ENCODE assay signal across 15 cellular contexts in genomic region chr17:45902892-45903346, GRCh38. TPM values are rescaled to one million over a fixed set of nuclear protein-coding genes. Genes with fewer than 3 reads are reported as not detected.
A peak's percentile ranks its signal among the peaks of the same experiment; 100 is the strongest.
DNase-seq lines count a peak whose midpoint lies in the region; ATAC-seq and TF ChIP-seq lines count a peak whose summit lies in the region.
"Had no signal": no experiment of that assay in that cellular context is flagged by ENCODE, and none has a peak within 500 bp of the region (broad histone marks: within the 10 kb centered on the region; RNA-seq: fewer than 3 reads in every experiment).

No MANE protein-coding gene starts in this region.

- H3K9me3 Mint-ChIP-seq in CD4-positive, alpha-beta T cell, result no peaks in the 10 kb centered on the region
- no peaks in the 10 kb centered on the region for H3K9me3 Mint-ChIP-seq in activated naive CD4-positive, alpha-beta T cell treated with anti-CD3 and anti-CD28 coated beads, Interleukin-2, amount 10 ng/mL, durations not matched to agents 7 days and 5 days

- H3K4me1 ChIP-seq in gastrocnemius medialis, result peaks cover 78 to 89% of the 10 kb centered on the region in 2 donors
- H3K4me1 ChIP-seq: SJSA1, tibial nerve had no signal

- H3K36me3 Mint-ChIP-seq in CD4-positive, alpha-beta T cell (ENCODE audit: low read depth), result no peaks in the 10 kb centered on the region
- no peaks in the 10 kb centered on the region for H3K36me3 Mint-ChIP-seq in activated naive CD4-positive, alpha-beta T cell treated with anti-CD3 and anti-CD28 coated beads, Interleukin-2, amount 10 ng/mL, durations not matched to agents 7 days and 5 days

- H3K4me3 ChIP-seq in dorsolateral prefrontal cortex (peak overlapping the region in 3 of 59 donors; percentile 5 to 16 (median 11)), gastrocnemius medialis (peak overlapping the region in 3 of 4 donors; percentile 3 to 24 (median 22))
- H3K4me3 ChIP-seq: GM12878, SJSA1, tibial nerve had no signal

- CTCF ChIA-PET in CD4-positive, alpha-beta T cell (lab: Charles Lee), result no interaction called here
- CTCF ChIA-PET in activated naive CD4-positive, alpha-beta T cell treated with anti-CD3 and anti-CD28 coated beads, Interleukin-2, amount 10 ng/mL, durations not matched to agents 7 days and 5 days (lab: Charles Lee), result no interaction called here

- no peak overlapping the region for H3K4me3 Mint-ChIP-seq in CD4-positive, alpha-beta T cell
- H3K4me3 Mint-ChIP-seq in activated naive CD4-positive, alpha-beta T cell treated with anti-CD3 and anti-CD28 coated beads, Interleukin-2, amount 10 ng/mL, durations not matched to agents 7 days and 5 days, result no peak overlapping the region

- in situ Hi-C loops in gastrocnemius medialis (cut with MboI; ENCODE audit: low sequenced_read_pairs in 4 of 4), result no loop called here

- POLR2A ChIA-PET in CD4-positive, alpha-beta T cell (lab: Charles Lee), result no interaction called here

- no peaks in the 10 kb centered on the region for H3K9me3 ChIP-seq in gastrocnemius medialis
- H3K9me3 ChIP-seq in CD4-positive, alpha-beta T cell (ENCODE audit: control insufficient read depth, low read length), result no peaks in the 10 kb centered on the region
- H3K9me3 ChIP-seq: SJSA1, tibial nerve had no signal

- H3K36me3 ChIP-seq in gastrocnemius medialis, result no peaks in the 10 kb centered on the region
- H3K36me3 ChIP-seq: SJSA1, tibial nerve had no signal

- peaks cover 20% of the 10 kb centered on the region for H3K4me1 Mint-ChIP-seq in CD4-positive, alpha-beta T cell (ENCODE audit: low read depth)
- H3K4me1 Mint-ChIP-seq in activated naive CD4-positive, alpha-beta T cell treated with anti-CD3 and anti-CD28 coated beads, Interleukin-2, amount 10 ng/mL, durations not matched to agents 7 days and 5 days, result peaks cover 13% of the 10 kb centered on the region

- H3K27me3 Mint-ChIP-seq in CD4-positive, alpha-beta T cell, result peaks cover 77% of the 10 kb centered on the region
- peaks cover 63% of the 10 kb centered on the region for H3K27me3 Mint-ChIP-seq in activated naive CD4-positive, alpha-beta T cell treated with anti-CD3 and anti-CD28 coated beads, Interleukin-2, amount 10 ng/mL, durations not matched to agents 7 days and 5 days

- H3K27me3 ChIP-seq in dorsolateral prefrontal cortex (no peaks in the 10 kb centered on the region), gastrocnemius medialis (no peaks in the 10 kb centered on the region)
- H3K27me3 ChIP-seq in CD4-positive, alpha-beta T cell (ENCODE audit: control insufficient read depth, insufficient read depth, low read length), result peaks cover 52% of the 10 kb centered on the region

- no peak for TF ChIP-seq CTCF in dorsolateral prefrontal cortex (IDR thresholded peaks at IDR 0.05 in 54 of 56, conservative IDR thresholded peaks at IDR 0.05 in 2 of 56; ENCODE audit: low read depth in 1 of 56, partially characterized antibody in 56 of 56)
- TF ChIP-seq CTCF in gastrocnemius medialis (IDR thresholded peaks at IDR 0.05 in 4 of 5, conservative IDR thresholded peaks at IDR 0.05 in 1 of 5), result no peak
- TF ChIP-seq CTCF in CD4-positive, alpha-beta T cell (IDR thresholded peaks at IDR 0.05), result no peak

- DNase-seq in NCI-H1436 (lab: John Stamatoyannopoulos, UW), result peak; percentile 52
- DNase-seq in NCI-H1436 treated with DMSO at 0.1 percent for 48 hours (lab: John Stamatoyannopoulos, UW), result no peak
- peak; percentile 83 for DNase-seq in NCI-H2196 treated with DMSO at 0.1 percent for 48 hours (lab: John Stamatoyannopoulos, UW; ENCODE audit: unreplicated experiment)
- no peak for DNase-seq in dorsolateral prefrontal cortex
- peak; percentile 53 to 74 for DNase-seq in gastrocnemius medialis
- DNase-seq in CD4-positive, alpha-beta T cell, result no peak
- no peak for DNase-seq in activated naive CD4-positive, alpha-beta T cell treated with anti-CD3 and anti-CD28 coated beads, Interleukin-2, amount 10 ng/mL, durations not matched to agents 7 days and 5 days
- DNase-seq: 8988T; activated CD4-positive, alpha-beta T cell treated with anti-CD3 and anti-CD28 coated beads for 1 hour; H7 had no signal

- intact Hi-C loops in dorsolateral prefrontal cortex (cut with DNase I) (no loop called here), gastrocnemius medialis (cut with DNase I; ENCODE audit: low total_unique reads) (loop anchor here (10.0 kb wide), 1 partner anchor 588 kb away; the partner anchor contains the start of gene MAP3K14)
- intact Hi-C loops in CD4-positive, alpha-beta T cell (cut with DNase I, micrococcal nuclease), result no loop called here

- H3K27ac ChIP-seq in dorsolateral prefrontal cortex (peak overlapping the region in 57 of 59 donors; percentile 4 to 81 (median 59)), gastrocnemius medialis (peak overlapping the region; percentile 94 to 99 (median 99))
- no peak overlapping the region for H3K27ac ChIP-seq in CD4-positive, alpha-beta T cell (ENCODE audit: low read depth, low read length)
- H3K27ac ChIP-seq: SJSA1, tibial nerve had no signal

- no peak for TF ChIP-seq POLR2A in gastrocnemius medialis (IDR thresholded peaks at IDR 0.05)

- no peak overlapping the region for H3K27ac Mint-ChIP-seq in CD4-positive, alpha-beta T cell
- H3K27ac Mint-ChIP-seq in activated naive CD4-positive, alpha-beta T cell treated with anti-CD3 and anti-CD28 coated beads, Interleukin-2, amount 10 ng/mL, durations not matched to agents 7 days and 5 days, result no peak overlapping the region

- peak; percentile 38 to 42 for ATAC-seq in gastrocnemius medialis
- ATAC-seq in CD4-positive, alpha-beta T cell (ENCODE audit: poor library complexity), result no peak
- ATAC-seq in GM21381 (IDR thresholded peaks at IDR 0.05; ENCODE audit: unreplicated experiment), result no peak
- ATAC-seq: GM12878 had no signal

RNA-seq across cellular contexts. Expression of gene MAPT, which starts 8.6 kb away (rescaled TPM):
- 100 to 1,000 TPM; 323 to 524 (median 437) TPM for total RNA-seq in dorsolateral prefrontal cortex
- 100 to 1,000 TPM in 1 of 4 donors, 10 to 100 TPM in 3; 70.3 to 120 (median 82.8) TPM for total RNA-seq in gastrocnemius medialis
- total RNA-seq in CD4-positive, alpha-beta T cell, result under 1 TPM; 0.41 to 0.53 TPM

RNA-seq across cellular contexts. Expression of gene SPPL2C, which starts 58.2 kb away (rescaled TPM):
- 1 to 10 TPM in 59 of 120 experiments, under 1 TPM in 58, not detected in 3; 0.14 to 4.9 (median 1.0) TPM for total RNA-seq in dorsolateral prefrontal cortex
- not detected for total RNA-seq in gastrocnemius medialis
- total RNA-seq in CD4-positive, alpha-beta T cell, result not detected
- total RNA-seq: GM12878, H7, NCI-H460, SJSA1, tibial nerve had no signal

Comparison
In these comparisons a context has a peak if more than half of its experiments do, and no peak if none do; other contexts are left out.
1. DNase-seq: peak in NCI-H1436 (single experiment), NCI-H2196 treated with DMSO at 0.1 percent for 48 hours (single experiment) and gastrocnemius medialis (2 of 2); none in NCI-H1436 treated with DMSO at 0.1 percent for 48 hours (single experiment), dorsolateral prefrontal cortex (0 of 10), CD4-positive, alpha-beta T cell (0 of 10) and activated naive CD4-positive, alpha-beta T cell treated with anti-CD3 and anti-CD28 coated beads, Interleukin-2, amount 10 ng/mL, durations not matched to agents 7 days and 5 days (single experiment).
2. ATAC-seq: peak in gastrocnemius medialis (2 of 2); none in CD4-positive, alpha-beta T cell (single experiment) and GM21381 (single experiment).
3. RNA of gene MAPT, which starts 8.6 kb away (total RNA-seq): 323 to 524 TPM in dorsolateral prefrontal cortex and 70.3 to 120 TPM in gastrocnemius medialis; 0.41 to 0.53 TPM in CD4-positive, alpha-beta T cell; every median in the first group is over 10 times any median in the second.